ENCODE assay signal across 19 cellular contexts in genomic region chr20:24131281-24131680, GRCh38.
DNase-seq lines count a peak whose midpoint lies in the region; ATAC-seq and TF ChIP-seq lines count a peak whose summit lies in the region.
"Had no signal": no experiment of that assay in that cellular context is flagged by ENCODE, and none has a peak within 500 bp of the region (broad histone marks: within the 10 kb centered on the region; RNA-seq: fewer than 3 reads in every experiment).

No MANE protein-coding gene starts in this region.

- TF ChIP-seq CTCF in PC-3 (conservative IDR thresholded peaks at IDR 0.05; ENCODE audit: low read depth, low read length) (no peak), natural killer cell (IDR thresholded peaks at IDR 0.05) (no peak), gastrocnemius medialis (IDR thresholded peaks at IDR 0.05 in 4 of 5, conservative IDR thresholded peaks at IDR 0.05 in 1 of 5) (no peak)

- BruUV-seq in PC-3 (replicated peaks; lab: Mats Ljungman, UMichigan): no TSS peak

- H3K27me3 ChIP-seq in PC-3 (ENCODE audit: low read length) (no peaks in the 10 kb centered on the region), gastrocnemius medialis (no peaks in the 10 kb centered on the region)
- H3K27me3 ChIP-seq in CD8-positive, alpha-beta memory T cell (ENCODE audit: insufficient read depth, low read length, poor library complexity, severe bottlenecking): no peaks in the 10 kb centered on the region
- H3K27me3 ChIP-seq: BLaER1 treated with 17β-estradiol and CSF1 and Interleukin-3, amounts not matched to agents 10 nM and 100 nM; MG63; SJSA1 had no signal

- H3K4me1 Mint-ChIP-seq in natural killer cell: peaks cover 47 to 48% of the 10 kb centered on the region in 2 donors
- peaks cover 6 to 9% (median 6%) of the 10 kb centered on the region in 3 donors for H3K4me1 Mint-ChIP-seq in CD8-positive, alpha-beta memory T cell

- H4K20me1 ChIP-seq in PC-3 (ENCODE audit: low read length): 0 out of 2 replicates have a peak, but pooled peaks cover 2% of the 10 kb centered on the region
- H4K20me1 ChIP-seq: BLaER1 treated with 17β-estradiol and CSF1 and Interleukin-3, amounts not matched to agents 10 nM and 100 nM had no signal

- intact Hi-C loops in PC-3 (cut with micrococcal nuclease) (no loop called here), natural killer cell (cut with micrococcal nuclease) (loop anchor here (2.0 kb wide), 1 partner anchor 26 kb away; no protein-coding TSS in a partner anchor), gastrocnemius medialis (cut with DNase I; ENCODE audit: low total_unique reads) (no loop called here)

- H3K9me3 ChIP-seq in PC-3 (ENCODE audit: low read length) (peaks cover 14% of the 10 kb centered on the region; the same call in 1 of the 2 replicates), gastrocnemius medialis (no peaks in the 10 kb centered on the region)
- H3K9me3 ChIP-seq in CD8-positive, alpha-beta memory T cell (ENCODE audit: low read length): no peaks in the 10 kb centered on the region
- H3K9me3 ChIP-seq: A549, MG63, SJSA1 had no signal

- peak overlapping the region; percentile 23 for H2AFZ ChIP-seq in PC-3 (ENCODE audit: low read length)

- H3K4me3 ChIP-seq in PC-3 (ENCODE audit: low read length) (peak overlapping the region; percentile 40), gastrocnemius medialis (no peak overlapping the region)
- no peak overlapping the region for H3K4me3 ChIP-seq in CD8-positive, alpha-beta memory T cell (ENCODE audit: low read length)
- H3K4me3 ChIP-seq: A549; BLaER1 treated with 17β-estradiol and CSF1 and Interleukin-3, amounts not matched to agents 10 nM and 100 nM; MG63; SJSA1 had no signal

- peaks cover 21% of the 10 kb centered on the region for H3K36me3 ChIP-seq in PC-3 (ENCODE audit: low read depth, low read length)
- no peaks in the 10 kb centered on the region for H3K36me3 ChIP-seq in gastrocnemius medialis
- H3K36me3 ChIP-seq in CD8-positive, alpha-beta memory T cell (ENCODE audit: insufficient read depth, low read length): no peaks in the 10 kb centered on the region
- H3K36me3 ChIP-seq: BLaER1 treated with 17β-estradiol and CSF1 and Interleukin-3, amounts not matched to agents 10 nM and 100 nM; MG63; SJSA1 had no signal

- no peaks in the 10 kb centered on the region for H3K9me2 ChIP-seq in PC-3 (replicated peaks; ENCODE audit: low read length)

- H3K4me3 Mint-ChIP-seq in natural killer cell: no peak overlapping the region
- no peak overlapping the region for H3K4me3 Mint-ChIP-seq in CD8-positive, alpha-beta memory T cell

- H3F3A ChIP-seq in PC-3 (ENCODE audit: low read length, unreplicated experiment): peaks cover 21% of the 10 kb centered on the region

- peak overlapping the region; percentile 95 for H3K4me2 ChIP-seq in PC-3 (ENCODE audit: low read length)
- H3K4me2 ChIP-seq: A549; BLaER1 treated with 17β-estradiol and CSF1 and Interleukin-3, amounts not matched to agents 10 nM and 100 nM had no signal

- H3K36me3 Mint-ChIP-seq in natural killer cell: no peaks in the 10 kb centered on the region
- no peaks in the 10 kb centered on the region for H3K36me3 Mint-ChIP-seq in CD8-positive, alpha-beta memory T cell

- H3K27ac Mint-ChIP-seq in natural killer cell: peak overlapping the region; percentile 64 to 95
- H3K27ac Mint-ChIP-seq in CD8-positive, alpha-beta memory T cell: peak overlapping the region in 1 of 8 donors; percentile 56

- POLR2A ChIA-PET in PC-3 (lab: Charles Lee; ENCODE audit: unreplicated experiment): no interaction called here
- POLR2A ChIA-PET in CD8-positive, alpha-beta memory T cell (lab: Charles Lee): no interaction called here

- peak overlapping the region; percentile 68 for H3K9ac ChIP-seq in PC-3 (ENCODE audit: low read length)
- H3K9ac ChIP-seq: BLaER1 treated with 17β-estradiol and CSF1 and Interleukin-3, amounts not matched to agents 10 nM and 100 nM had no signal

- H3K27me3 Mint-ChIP-seq in natural killer cell (ENCODE audit: low read depth in 2 of 2): no peaks in the 10 kb centered on the region
- H3K27me3 Mint-ChIP-seq in CD8-positive, alpha-beta memory T cell: peaks cover 2 to 3% of the 10 kb centered on the region in 2 donors

- H3K9me3 Mint-ChIP-seq in natural killer cell: peaks cover 0 to 2% of the 10 kb centered on the region in 2 donors
- H3K9me3 Mint-ChIP-seq in CD8-positive, alpha-beta memory T cell: no peaks in the 10 kb centered on the region

- peak overlapping the region; percentile 98 for H3K27ac ChIP-seq in PC-3 (ENCODE audit: low read length)
- H3K27ac ChIP-seq in gastrocnemius medialis: no peak overlapping the region
- H3K27ac ChIP-seq in CD8-positive, alpha-beta memory T cell (ENCODE audit: low read depth, low read length): no peak overlapping the region
- H3K27ac ChIP-seq: A549; BLaER1 treated with 17β-estradiol and CSF1 and Interleukin-3, amounts not matched to agents 10 nM and 100 nM; SJSA1 had no signal

- CTCF ChIA-PET in PC-3 (lab: Charles Lee): no interaction called here
- CTCF ChIA-PET in CD8-positive, alpha-beta memory T cell (lab: Charles Lee): interaction anchor here (1.0 kb wide), 1 partner anchor 30 kb away, joined by 3 read pairs; no protein-coding TSS in a partner anchor

- DNase-seq in A172 (ENCODE audit: low spot score) (peak; percentile 52), PC-3 (peak; percentile 99), natural killer cell (no peak), gastrocnemius medialis (no peak)
- DNase-seq in activated CD8-positive, alpha-beta memory T cell treated with anti-CD3 and anti-CD28 coated beads for 24 hours: no peak
- no peak for DNase-seq in CD8-positive, alpha-beta memory T cell
- DNase-seq: DMS 273 treated with DMSO at 0.1 percent for 48 hours, GOT3, MG63, NCI-H1092, NCI-H146, NCI-H2081, NCI-H2227 treated with DMSO at 0.1 percent for 48 hours, NCI-H524 treated with DMSO at 0.1 percent for 48 hours had no signal

- H3K4me1 ChIP-seq in PC-3 (ENCODE audit: insufficient read depth, low read length) (peaks cover 38% of the 10 kb centered on the region), gastrocnemius medialis (no peaks in the 10 kb centered on the region)
- no peaks in the 10 kb centered on the region for H3K4me1 ChIP-seq in CD8-positive, alpha-beta memory T cell (ENCODE audit: insufficient read depth, low read length)
- H3K4me1 ChIP-seq: A549 had no signal

- in situ Hi-C loops in gastrocnemius medialis (cut with MboI; ENCODE audit: low sequenced_read_pairs in 4 of 4): no loop called here

- H3K79me2 ChIP-seq in PC-3 (ENCODE audit: low read length): peaks cover 37% of the 10 kb centered on the region

- ATAC-seq in PC-3: peak; percentile 59
- ATAC-seq in esophagus mucosa: peak; percentile 94
- ATAC-seq in natural killer cell: no peak
- ATAC-seq in gastrocnemius medialis: no peak
- no peak for ATAC-seq in HG03378 (IDR thresholded peaks at IDR 0.05; ENCODE audit: unreplicated experiment)
- ATAC-seq: A549 had no signal

- no peak for TF ChIP-seq POLR2A in gastrocnemius medialis (IDR thresholded peaks at IDR 0.05)

Comparison
In these comparisons a context has a peak if more than half of its experiments do, and no peak if none do; other contexts are left out.
1. DNase-seq: peak in A172 (single experiment) and PC-3 (single experiment); none in natural killer cell (single experiment), gastrocnemius medialis (0 of 2), activated CD8-positive, alpha-beta memory T cell treated with anti-CD3 and anti-CD28 coated beads for 24 hours (single experiment) and CD8-positive, alpha-beta memory T cell (0 of 5).
2. ATAC-seq: peak in PC-3 (single experiment) and esophagus mucosa (single experiment); none in natural killer cell (0 of 3), gastrocnemius medialis (0 of 2) and HG03378 (single experiment).